Comparison of ENCODE assay signal across 1 cellular context in genomic region chr7:25894002-25894901, GRCh38.
TF ChIP-seq lines count a peak whose summit lies in the region.

No MANE protein-coding gene starts in this region.

TF ChIP-seq in H1, 55 proteins besides CTCF, POLR2A, EP300 and RAD21 (continued from another document):
- TF ChIP-seq CHD7 (IDR thresholded peaks at IDR 0.05; ENCODE audit: insufficient replicate concordance, low read length) (no peak), CEBPB (IDR thresholded peaks at IDR 0.05; ENCODE audit: low read depth, low read length) (no peak), EZH2 (IDR thresholded peaks at IDR 0.05; ENCODE audit: low read depth, low read length, severe bottlenecking) (no peak), ASH2L (IDR thresholded peaks at IDR 0.05; ENCODE audit: low read length) (no peak), SRF (IDR thresholded peaks at IDR 0.05; ENCODE audit: low read depth, low read length) (no peak), KDM1A (IDR thresholded peaks at IDR 0.05; ENCODE audit: borderline replicate concordance, low read length) (peak; percentile 100), JUN (IDR thresholded peaks at IDR 0.05; ENCODE audit: low read depth, low read length) (no peak), TCF12 (IDR thresholded peaks at IDR 0.05; ENCODE audit: low read depth, low read length) (no peak), TEAD4 (IDR thresholded peaks at IDR 0.05; ENCODE audit: low read depth, low read length) (peak; percentile 63), MAX (IDR thresholded peaks at IDR 0.05) (no peak), MAFK (IDR thresholded peaks at IDR 0.05; ENCODE audit: low read depth, low read length) (no peak), SIRT6 (IDR thresholded peaks at IDR 0.05; ENCODE audit: low read length) (no peak), E2F6 (IDR thresholded peaks at IDR 0.05) (no peak), NANOG (IDR thresholded peaks at IDR 0.05; ENCODE audit: insufficient read depth, low read depth, low read length, poor library complexity, severe bottlenecking) (no peak)
